In genomic region chr13:27005976-27006518, GRCh38 we compare ENCODE assay signal across 8 cellular contexts.
DNase-seq lines count a peak whose midpoint lies in the region; ATAC-seq and TF ChIP-seq lines count a peak whose summit lies in the region.
"Had no signal": no experiment of that assay in that cellular context is flagged by ENCODE, and none has a peak within 500 bp of the region (broad histone marks: within the 10 kb centered on the region; RNA-seq: fewer than 3 reads in every experiment).

No MANE protein-coding gene starts in this region.

- ATAC-seq in SK-N-SH treated with all-trans-retinoic acid at 6 μM for 48 hours, result peak; percentile 33
- ATAC-seq in activated CD4-positive, CD25-positive, alpha-beta regulatory T cell treated with anti-CD3 and anti-CD28 coated beads, Interleukin-2, amount 50 U/mL, for 24 hours, result no peak

- H3T11ph ChIP-seq in H9 (ENCODE audit: low read length), result no peak overlapping the region

- no peak overlapping the region for H3K23ac ChIP-seq in H9 (ENCODE audit: insufficient read length, low read depth, low read length)

- H3K9me3 ChIP-seq in H9 (ENCODE audit: control insufficient read depth, low read depth, low read length) (no peaks in the 10 kb centered on the region), iPS-15b (ENCODE audit: control insufficient read depth, insufficient read depth, low read length) (no peaks in the 10 kb centered on the region), smooth muscle cell (replicated peaks; ENCODE audit: low read depth) (no peaks in the 10 kb centered on the region)

- H3K79me2 ChIP-seq in H9 (ENCODE audit: insufficient read depth, low read length), result no peaks in the 10 kb centered on the region
- H3K79me2 ChIP-seq in smooth muscle cell (ENCODE audit: low read depth), result no peaks in the 10 kb centered on the region

- no peak overlapping the region for H3K4ac ChIP-seq in H9 (ENCODE audit: low read depth, low read length)

- H3K36me3 ChIP-seq in iPS-15b (ENCODE audit: control insufficient read depth, insufficient read depth, low read length) (no peaks in the 10 kb centered on the region), smooth muscle cell (ENCODE audit: low read depth) (no peaks in the 10 kb centered on the region)

- H3K4me2 ChIP-seq in H9 (ENCODE audit: insufficient read depth, insufficient read length, low read length) (peak overlapping the region; percentile 75), smooth muscle cell (peak overlapping the region; percentile 77)

- whole genome bisulfite sequencing in H9 (ENCODE audit: extremely low coverage, insufficient read length, low lambda C conversion rate), result no CpG with 5 or more reads among the region's 8 CpGs
- 82% methylated on average over 8 of the region's 8 CpGs for WGBS in smooth muscle cell (ENCODE audit: low lambda C conversion rate)

- no peak overlapping the region for H2BK15ac ChIP-seq in H9 (ENCODE audit: low read depth, low read length)

- no peak overlapping the region for H2BK12ac ChIP-seq in H9 (ENCODE audit: insufficient read length, low read depth, low read length)

- H3K36me3 Mint-ChIP-seq in H9 (ENCODE audit: insufficient read depth in 1 of 3, low read depth in 3 of 3), result no peaks in the 10 kb centered on the region

- H3K4me1 Mint-ChIP-seq in H9, result peaks cover 23 to 25% of the 10 kb centered on the region in 2 experiments

- H4K91ac ChIP-seq in H9 (ENCODE audit: insufficient read length, low read depth, low read length), result no peak overlapping the region

- TF ChIP-seq CTCF in H9 (conservative IDR thresholded peaks at IDR 0.05), result no peak
- no peak for TF ChIP-seq CTCF in smooth muscle cell (IDR thresholded peaks at IDR 0.05; ENCODE audit: borderline replicate concordance, insufficient read depth, poor library complexity, severe bottlenecking)

- H4K20me1 ChIP-seq in H9 (ENCODE audit: control insufficient read depth, insufficient read depth, insufficient read length) (no peaks in the 10 kb centered on the region), smooth muscle cell (ENCODE audit: low read depth) (no peaks in the 10 kb centered on the region)

- no peak overlapping the region for H4K8ac ChIP-seq in H9 (replicated peaks; ENCODE audit: insufficient read length, low read depth, low read length)

- H3K27ac ChIP-seq in H9 (ENCODE audit: insufficient read length, low read depth, low read length) (no peak overlapping the region), smooth muscle cell (ENCODE audit: low read depth) (no peak overlapping the region)

- H2BK20ac ChIP-seq in H9 (ENCODE audit: low read depth, low read length, poor library complexity, severe bottlenecking), result no peak overlapping the region

- no peak overlapping the region for H2BK5ac ChIP-seq in H9 (ENCODE audit: insufficient read length, low read length)

- H3K14ac ChIP-seq in H9 (ENCODE audit: insufficient read depth, low read length), result no peak overlapping the region; the same call in 1 of the 2 replicates

- no peak overlapping the region for H4K5ac ChIP-seq in H9 (ENCODE audit: insufficient read length, low read depth, low read length)

- no peak overlapping the region for H2AFZ ChIP-seq in H9 (ENCODE audit: low read length)
- no peak overlapping the region for H2AFZ ChIP-seq in smooth muscle cell (ENCODE audit: low read depth)

- no peak overlapping the region for H2BK120ac ChIP-seq in H9 (ENCODE audit: low read depth, low read length, poor library complexity, severe bottlenecking)

- no peak overlapping the region for H2AK5ac ChIP-seq in H9 (ENCODE audit: insufficient read length, low read length)

- DNase-seq in H9 (peak; percentile 23), smooth muscle cell (lab: John Stamatoyannopoulos, UW; ENCODE audit: unreplicated experiment) (no peak), COLO829 (ENCODE audit: low spot score) (no peak)
- no peak for DNase-seq in activated naive CD4-positive, alpha-beta T cell treated with anti-CD3 and anti-CD28 coated beads, Interleukin-2, amount 50 U/mL, for 16 hours
- DNase-seq: KG1 had no signal

- H3K9ac ChIP-seq in H9 (ENCODE audit: extremely low read depth, insufficient read length, low read length), result no peak overlapping the region
- H3K9ac ChIP-seq in iPS-15b (ENCODE audit: low read depth, low read length), result no peak overlapping the region
- H3K9ac ChIP-seq in smooth muscle cell (ENCODE audit: low read depth), result no peak overlapping the region

- H3K4me3 ChIP-seq in iPS-15b (ENCODE audit: low read depth, low read length), result peak overlapping the region; percentile 59
- H3K4me3 ChIP-seq in smooth muscle cell, result no peak overlapping the region

- H3K79me1 ChIP-seq in H9 (ENCODE audit: insufficient read depth, low read depth, low read length, poor library complexity, severe bottlenecking), result no peaks in the 10 kb centered on the region

- H3K27me3 Mint-ChIP-seq in H9 (ENCODE audit: low read depth), result peaks cover 60% of the 10 kb centered on the region

- H3K27me3 ChIP-seq in H9 (ENCODE audit: insufficient read depth, low read length) (no peaks in the 10 kb centered on the region; the same call in 1 of the 2 replicates), iPS-15b (ENCODE audit: control insufficient read depth, insufficient read depth, low read length) (peaks cover 20% of the 10 kb centered on the region), smooth muscle cell (ENCODE audit: low read depth) (peaks cover 38% of the 10 kb centered on the region)

- H3K27ac Mint-ChIP-seq in H9, result no peak overlapping the region

- peaks cover 8% of the 10 kb centered on the region for H3K23me2 ChIP-seq in H9 (ENCODE audit: insufficient read length, low read depth, low read length, poor library complexity, severe bottlenecking)

- H3F3A ChIP-seq in smooth muscle cell (ENCODE audit: low read depth), result no peaks in the 10 kb centered on the region

- no peaks in the 10 kb centered on the region for H3K4me1 ChIP-seq in H9 (ENCODE audit: insufficient read depth, low read length)
- H3K4me1 ChIP-seq in iPS-15b (ENCODE audit: control insufficient read depth, insufficient read depth, low read length), result peaks cover 7% of the 10 kb centered on the region
- H3K4me1 ChIP-seq in smooth muscle cell (ENCODE audit: low read depth), result peaks cover 5% of the 10 kb centered on the region

- H3K4me3 Mint-ChIP-seq in H9, result peak overlapping the region in 1 of 2 experiments; percentile 24; a peak in 2 of 5 replicates

- H3K18ac ChIP-seq in H9 (ENCODE audit: insufficient read length, low read depth, low read length), result no peak overlapping the region

- H3K56ac ChIP-seq in H9 (ENCODE audit: insufficient read length, low read depth, low read length), result no peak overlapping the region

- 0 out of 5 replicates have a peak, but pooled peaks cover 0 to 2% of the 10 kb centered on the region in 2 experiments for H3K9me3 Mint-ChIP-seq in H9

TF ChIP-seq in SK-N-SH treated with all-trans-retinoic acid at 6 μM for 48 hours, 23 proteins besides CTCF, POLR2A, EP300 and RAD21 (continues in another document):
- TF ChIP-seq POU6F1 (CRISPR knock-in tag; IDR thresholded peaks at IDR 0.05; ENCODE audit: borderline replicate concordance, low read depth) (no peak), BACH2 (CRISPR knock-in tag; IDR thresholded peaks at IDR 0.05; ENCODE audit: borderline replicate concordance) (no peak), ARNTL (CRISPR knock-in tag; IDR thresholded peaks at IDR 0.05; ENCODE audit: borderline replicate concordance, low read depth) (no peak), CREB5 (CRISPR knock-in tag; IDR thresholded peaks at IDR 0.05; ENCODE audit: low read depth) (no peak), ZNF70 (CRISPR knock-in tag; IDR thresholded peaks at IDR 0.05) (no peak), ZFP3 (CRISPR knock-in tag; IDR thresholded peaks at IDR 0.05) (no peak), ESRRG (CRISPR knock-in tag; IDR thresholded peaks at IDR 0.05) (no peak), GLIS3 (CRISPR knock-in tag; IDR thresholded peaks at IDR 0.05) (no peak), TCF4 (CRISPR knock-in tag; IDR thresholded peaks at IDR 0.05; ENCODE audit: borderline replicate concordance) (no peak), CSRNP3 (CRISPR knock-in tag; IDR thresholded peaks at IDR 0.05) (no peak), ISL1 (CRISPR knock-in tag; IDR thresholded peaks at IDR 0.05) (no peak), PPARA (CRISPR knock-in tag; IDR thresholded peaks at IDR 0.05; ENCODE audit: borderline replicate concordance) (no peak), SNAI2 (CRISPR knock-in tag; IDR thresholded peaks at IDR 0.05) (no peak)
